Comparison of ENCODE assay signal across 28 cellular contexts in genomic region chr3:197399486-197399885, GRCh38.
"Had no signal": no experiment of that assay in that cellular context is flagged by ENCODE, and none has a peak within 500 bp of the region (broad histone marks: within the 10 kb centered on the region; RNA-seq: fewer than 3 reads in every experiment).

No MANE protein-coding gene starts in this region.

- H3K27ac ChIP-seq: brain microvascular endothelial cell, esophagus muscularis mucosa, foreskin keratinocyte, heart left ventricle, left lung, lower lobe of right lung, ovary, stomach, thyroid gland, upper lobe of left lung had no signal

- H3K4me3 Mint-ChIP-seq: activated CD8-positive, alpha-beta T cell treated with anti-CD3 and anti-CD28 coated beads for 36 hours; activated naive CD8-positive, alpha-beta T cell; activated T-cell treated with anti-CD3 and anti-CD28 coated beads, Interleukin-2, amount 50 U/mL, for 4 hours; nephron progenitor cell; stimulated activated effector memory CD8-positive, alpha-beta T cell treated with anti-CD3 and anti-CD28 coated beads, Interleukin-12 subunit alpha, Interleukin-12 subunit beta, amount 100 ng/mL, for 72 hours; T-helper 17 cell; WTC11 had no signal

- H3K4me3 ChIP-seq: esophagus muscularis mucosa, heart left ventricle, left lung, lower lobe of right lung, ovary, skin epidermis, stomach, thyroid gland, upper lobe of left lung had no signal

- H3K27me3 Mint-ChIP-seq: activated naive CD8-positive, alpha-beta T cell; progenitor cell of endocrine pancreas had no signal

- H3K36me3 Mint-ChIP-seq: activated naive CD8-positive, alpha-beta T cell; WTC11 had no signal

- H3K9me3 Mint-ChIP-seq: activated T-cell treated with anti-CD3 and anti-CD28 coated beads, Interleukin-2, amount 50 U/mL, for 4 hours; activated T-helper 2 cell treated with anti-CD3 and anti-CD28 coated beads, Interferon-gamma antibody, Interleukin-2, Interleukin-4, amounts not matched to agents 10 μg/mL and 5 μg/mL and 100 μg/mL, durations not matched to agents 14 hours and 24 hours and 36 hours; nephron progenitor cell; stimulated activated effector memory CD8-positive, alpha-beta T cell treated with anti-CD3 and anti-CD28 coated beads, Interleukin-12 subunit alpha, Interleukin-12 subunit beta, amount 100 ng/mL, for 72 hours; WTC11 had no signal

- H3K27me3 ChIP-seq: brain microvascular endothelial cell, esophagus muscularis mucosa, foreskin keratinocyte, heart left ventricle, left lung, ovary, stomach, thyroid gland, upper lobe of left lung had no signal

- H3K4me1 ChIP-seq: left lung, lower lobe of right lung, upper lobe of left lung had no signal

- H3K36me3 ChIP-seq: brain microvascular endothelial cell, esophagus muscularis mucosa, heart left ventricle, left lung, lower lobe of right lung, ovary, stomach, thyroid gland, upper lobe of left lung had no signal

- H3K9me3 ChIP-seq: esophagus muscularis mucosa, heart left ventricle, left lung, lower lobe of right lung, ovary, stomach, thyroid gland, upper lobe of left lung had no signal

- DNase-seq: activated CD4-positive, alpha-beta T cell treated with anti-CD3 and anti-CD28 coated beads for 1 hour; activated CD4-positive, alpha-beta T cell treated with anti-CD3 and anti-CD28 coated beads, Interleukin-2, amount 50 U/mL, for 1 hour; activated CD8-positive, alpha-beta T cell treated with anti-CD3 and anti-CD28 coated beads for 36 hours; activated naive CD4-positive, alpha-beta T cell treated with Interleukin-2 at 50 U/mL for 16 hours; activated T-cell treated with anti-CD3 and anti-CD28 coated beads, Interleukin-2, amount 50 U/mL, for 4 hours; brain microvascular endothelial cell; caudate nucleus; foreskin keratinocyte; heart left ventricle; kidney glomerular epithelial cell; left lung; lower lobe of right lung; nephron progenitor cell; ovary; stimulated activated CD4-positive, alpha-beta T cell treated with anti-CD3 and anti-CD28 coated beads, Interleukin-4, amount 100 ng/mL, for 24 hours; stomach; T-helper 17 cell; T1000; thyroid gland; upper lobe of left lung had no signal

- H3K27ac Mint-ChIP-seq: activated naive CD8-positive, alpha-beta T cell; activated T-helper 2 cell treated with anti-CD3 and anti-CD28 coated beads, Interferon-gamma antibody, Interleukin-2, Interleukin-4, amounts not matched to agents 10 μg/mL and 5 μg/mL and 100 μg/mL, durations not matched to agents 14 hours and 24 hours and 36 hours; nephron progenitor cell; progenitor cell of endocrine pancreas; stimulated activated effector memory CD8-positive, alpha-beta T cell treated with anti-CD3 and anti-CD28 coated beads, Interleukin-12 subunit alpha, Interleukin-12 subunit beta, amount 100 ng/mL, for 72 hours; T-helper 17 cell had no signal

- ATAC-seq: activated CD8-positive, alpha-beta T cell treated with anti-CD3 and anti-CD28 coated beads for 36 hours; activated T-cell treated with anti-CD3 and anti-CD28 coated beads, Interleukin-2, amount 50 U/mL, for 4 hours; foreskin keratinocyte; heart left ventricle; left lung; lower lobe of right lung; sciatic nerve; stimulated activated effector memory CD8-positive, alpha-beta T cell treated with anti-CD3 and anti-CD28 coated beads, Interleukin-12 subunit alpha, Interleukin-12 subunit beta, amount 100 ng/mL, for 72 hours; T-helper 17 cell had no signal
